29 cellular contexts compared by ENCODE assay signal in the genomic region with DNA sequence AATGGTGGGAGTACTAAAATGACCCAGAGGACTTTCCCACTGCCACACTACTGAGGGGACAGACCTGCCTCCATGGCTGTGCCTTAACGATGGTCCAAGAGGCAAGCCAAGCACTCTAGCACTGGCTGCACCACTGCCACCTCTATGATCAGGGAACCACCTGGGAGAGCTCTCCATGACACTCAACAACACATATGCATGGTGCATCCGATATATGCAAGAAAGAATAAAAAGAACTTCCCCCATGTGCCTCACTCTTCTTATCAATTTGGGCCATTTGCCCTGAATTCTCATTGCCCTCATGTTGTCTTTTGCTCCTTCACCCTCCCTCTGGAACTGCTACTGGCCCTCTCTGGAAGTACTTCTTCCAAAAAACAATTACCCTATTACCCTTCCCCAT.
"Had no signal": no experiment of that assay in that cellular context is flagged by ENCODE, and none has a peak within 500 bp of the region (broad histone marks: within the 10 kb centered on the region; RNA-seq: fewer than 3 reads in every experiment).

No MANE protein-coding gene starts in this region.

- H3K27me3 ChIP-seq: stomach, suprapubic skin, testis, thyroid gland, tibial artery, tibial nerve, transverse colon, upper lobe of left lung, upper lobe of right lung, uterus, vagina had no signal

- H3K36me3 ChIP-seq: stomach, suprapubic skin, thoracic aorta, thyroid gland, tibial artery, tibial nerve, transverse colon, upper lobe of left lung, upper lobe of right lung, uterus, vagina had no signal

- FAIRE-seq: urothelium cell line had no signal

- ATAC-seq: stimulated activated effector memory CD8-positive, alpha-beta T cell treated with anti-CD3 and anti-CD28 coated beads, Interleukin-12 subunit alpha, Interleukin-12 subunit beta, amount 100 ng/mL, for 72 hours; stimulated activated memory B cell treated with anti-CD40 and anti-IgM and Interleukin-4, amounts not matched to agents 10 μg/mL and 1 μg/mL and 100 μg/mL, for 72 hours; stimulated activated naive B cell treated with anti-CD40 and anti-IgM and Interleukin-4, amounts not matched to agents 10 μg/mL and 1 μg/mL and 100 μg/mL, for 72 hours; stimulated activated naive CD8-positive, alpha-beta T cell treated with anti-CD3 and anti-CD28 coated beads, Interleukin-15, amount 100 ng/mL, for 72 hours; stimulated activated naive CD8-positive, alpha-beta T cell treated with anti-CD3 and anti-CD28 coated beads, Interleukin-15, Interleukin-2, amounts not matched to agents 100 U/mL and 50 U/mL, for 24 hours; upper lobe of right lung had no signal

- H3K4me1 Mint-ChIP-seq: stimulated activated effector memory CD8-positive, alpha-beta T cell treated with anti-CD3 and anti-CD28 coated beads, Interleukin-12 subunit alpha, Interleukin-12 subunit beta, amount 100 ng/mL, for 72 hours; stimulated activated memory B cell treated with anti-CD40 and anti-IgM and Interleukin-4, amounts not matched to agents 10 μg/mL and 1 μg/mL and 100 μg/mL, for 72 hours; stimulated activated naive B cell treated with anti-CD40 and anti-IgM and Interleukin-4, amounts not matched to agents 10 μg/mL and 1 μg/mL and 100 μg/mL, for 72 hours; stimulated activated naive CD8-positive, alpha-beta T cell treated with anti-CD3 and anti-CD28 coated beads, Interleukin-15, amount 100 ng/mL, for 72 hours had no signal

- H3K4me3 ChIP-seq: stomach, suprapubic skin, testis, thoracic aorta, thyroid gland, tibial artery, tibial nerve, transverse colon, upper lobe of left lung, upper lobe of right lung, uterus, vagina had no signal

- H3K9me3 ChIP-seq: stomach, suprapubic skin, testis, thoracic aorta, thyroid gland, tibial artery, tibial nerve, transverse colon, upper lobe of left lung, upper lobe of right lung, uterus, vagina had no signal

- DNase-seq: stimulated activated CD4-positive, alpha-beta T cell treated with anti-CD3 and anti-CD28 coated beads, Interleukin-2, amount 100 ng/mL, for 48 hours; stimulated activated CD4-positive, alpha-beta T cell treated with anti-CD3 and anti-CD28 coated beads, Interleukin-4, amount 100 ng/mL, for 1 hour; stimulated activated CD4-positive, alpha-beta T cell treated with anti-CD3 and anti-CD28 coated beads, Interleukin-4, amount 100 ng/mL, for 24 hours; stimulated activated CD4-positive, alpha-beta T cell treated with anti-CD3 and anti-CD28 coated beads, Interleukin-4, amount 100 ng/mL, for 4 hours; stimulated activated CD8-positive, alpha-beta memory T cell treated with anti-CD3 and anti-CD28 coated beads, Interleukin-4, amount 100 ng/mL, for 48 hours; stimulated activated naive B cell treated with anti-CD40 and anti-IgM and Interleukin-4, amounts not matched to agents 10 μg/mL and 1 μg/mL and 100 μg/mL, for 72 hours; stimulated activated naive CD4-positive, alpha-beta T cell; stimulated activated naive CD4-positive, alpha-beta T cell treated with Interleukin-2 at 50 U/mL for 16 hours; stimulated activated naive CD8-positive, alpha-beta T cell treated with anti-CD3 and anti-CD28 coated beads, Interleukin-15, amount 100 ng/mL, for 72 hours; stimulated activated naive CD8-positive, alpha-beta T cell treated with anti-CD3 and anti-CD28 coated beads, Interleukin-15, Interleukin-2, amounts not matched to agents 100 U/mL and 50 U/mL, for 24 hours; stomach; substantia nigra; testis; thyroid gland; tibial artery; transverse colon; trophoblast cell; upper lobe of left lung; upper lobe of right lung; uterus had no signal

- H3K27ac Mint-ChIP-seq: stimulated activated effector memory CD8-positive, alpha-beta T cell treated with anti-CD3 and anti-CD28 coated beads, Interleukin-12 subunit alpha, Interleukin-12 subunit beta, amount 100 ng/mL, for 72 hours; stimulated activated memory B cell treated with anti-CD40 and anti-IgM and Interleukin-4, amounts not matched to agents 10 μg/mL and 1 μg/mL and 100 μg/mL, for 72 hours; stimulated activated naive B cell treated with anti-CD40 and anti-IgM and Interleukin-4, amounts not matched to agents 10 μg/mL and 1 μg/mL and 100 μg/mL, for 72 hours; stimulated activated naive CD8-positive, alpha-beta T cell treated with anti-CD3 and anti-CD28 coated beads, Interleukin-15, Interleukin-2, amounts not matched to agents 100 ng/mL and 50 ng/mL, for 24 hours; type B pancreatic cell had no signal

- H3K27ac ChIP-seq: stomach, suprapubic skin, testis, thoracic aorta, thyroid gland, tibial artery, tibial nerve, transverse colon, upper lobe of left lung, upper lobe of right lung, uterus, vagina had no signal

- H3K27me3 Mint-ChIP-seq: stimulated activated memory B cell treated with anti-CD40 and anti-IgM and Interleukin-4, amounts not matched to agents 10 μg/mL and 1 μg/mL and 100 μg/mL, for 72 hours; stimulated activated naive CD8-positive, alpha-beta T cell treated with anti-CD3 and anti-CD28 coated beads, Interleukin-15, amount 100 ng/mL, for 72 hours; stimulated activated naive CD8-positive, alpha-beta T cell treated with anti-CD3 and anti-CD28 coated beads, Interleukin-15, Interleukin-2, amounts not matched to agents 100 ng/mL and 50 ng/mL, for 24 hours; type B pancreatic cell had no signal

- H3K36me3 Mint-ChIP-seq: stimulated activated effector memory CD8-positive, alpha-beta T cell treated with anti-CD3 and anti-CD28 coated beads, Interleukin-12 subunit alpha, Interleukin-12 subunit beta, amount 100 ng/mL, for 72 hours; stimulated activated memory B cell treated with anti-CD40 and anti-IgM and Interleukin-4, amounts not matched to agents 10 μg/mL and 1 μg/mL and 100 μg/mL, for 72 hours; stimulated activated naive B cell treated with anti-CD40 and anti-IgM and Interleukin-4, amounts not matched to agents 10 μg/mL and 1 μg/mL and 100 μg/mL, for 72 hours; type B pancreatic cell had no signal

- H3K4me3 Mint-ChIP-seq: stimulated activated effector memory CD8-positive, alpha-beta T cell treated with anti-CD3 and anti-CD28 coated beads, Interleukin-12 subunit alpha, Interleukin-12 subunit beta, amount 100 ng/mL, for 72 hours; stimulated activated memory B cell treated with anti-CD40 and anti-IgM and Interleukin-4, amounts not matched to agents 10 μg/mL and 1 μg/mL and 100 μg/mL, for 72 hours; stimulated activated naive B cell treated with anti-CD40 and anti-IgM and Interleukin-4, amounts not matched to agents 10 μg/mL and 1 μg/mL and 100 μg/mL, for 72 hours; stimulated activated naive CD8-positive, alpha-beta T cell treated with anti-CD3 and anti-CD28 coated beads, Interleukin-15, amount 100 ng/mL, for 72 hours; stimulated activated naive CD8-positive, alpha-beta T cell treated with anti-CD3 and anti-CD28 coated beads, Interleukin-15, Interleukin-2, amounts not matched to agents 100 ng/mL and 50 ng/mL, for 24 hours; type B pancreatic cell had no signal

- H3K9me3 Mint-ChIP-seq: stimulated activated effector memory CD8-positive, alpha-beta T cell treated with anti-CD3 and anti-CD28 coated beads, Interleukin-12 subunit alpha, Interleukin-12 subunit beta, amount 100 ng/mL, for 72 hours; stimulated activated memory B cell treated with anti-CD40 and anti-IgM and Interleukin-4, amounts not matched to agents 10 μg/mL and 1 μg/mL and 100 μg/mL, for 72 hours; stimulated activated naive B cell treated with anti-CD40 and anti-IgM and Interleukin-4, amounts not matched to agents 10 μg/mL and 1 μg/mL and 100 μg/mL, for 72 hours; stimulated activated naive CD8-positive, alpha-beta T cell treated with anti-CD3 and anti-CD28 coated beads, Interleukin-15, amount 100 ng/mL, for 72 hours; stimulated activated naive CD8-positive, alpha-beta T cell treated with anti-CD3 and anti-CD28 coated beads, Interleukin-15, Interleukin-2, amounts not matched to agents 100 ng/mL and 50 ng/mL, for 24 hours; type B pancreatic cell had no signal

- H3K4me1 ChIP-seq: stomach, suprapubic skin, testis, thyroid gland, tibial artery, tibial nerve, transverse colon, upper lobe of left lung, upper lobe of right lung, uterus, vagina had no signal
